8 cellular contexts compared by ENCODE assay signal in the genomic region with DNA sequence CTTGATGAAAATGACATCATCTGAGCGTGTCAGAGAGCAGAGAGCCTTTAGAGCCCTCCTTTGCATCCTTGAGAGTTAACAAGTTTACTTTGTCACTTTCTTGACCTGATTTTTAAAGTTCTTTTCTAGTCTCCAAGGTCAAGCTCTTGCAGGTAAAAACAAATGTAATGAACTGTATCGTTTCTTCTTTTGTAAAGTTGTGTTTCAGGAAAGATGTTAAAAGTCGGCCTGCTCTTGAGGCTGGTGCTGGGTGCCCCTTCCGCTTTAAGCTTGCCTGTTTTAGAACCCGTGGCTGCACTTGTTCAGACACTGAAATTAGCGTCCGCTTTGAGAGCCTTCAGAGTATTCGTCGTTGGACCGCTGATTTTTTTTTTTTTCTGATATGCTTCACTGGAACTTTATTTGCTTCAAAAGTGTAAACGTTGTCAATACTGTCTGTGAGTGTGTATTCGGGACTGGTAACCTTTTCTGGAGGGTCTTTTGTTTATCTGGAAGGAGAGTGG. TPM values are rescaled to one million over a fixed set of nuclear protein-coding genes. Genes with fewer than 3 reads are reported as not detected.
A peak's percentile ranks its signal among the peaks of the same experiment; 100 is the strongest.
DNase-seq lines count a peak whose midpoint lies in the region; ATAC-seq and TF ChIP-seq lines count a peak whose summit lies in the region.

No MANE protein-coding gene starts in this region.

- peaks cover 16% of the 10 kb centered on the region for H3K4me1 ChIP-seq in KMS-11 (ENCODE audit: low read depth, poor library complexity, severe bottlenecking)
- H3K4me1 ChIP-seq in ascending aorta, result peaks cover 0 to 11% of the 10 kb centered on the region in 2 donors

- no peak for TF ChIP-seq CTCF in KMS-11 (conservative IDR thresholded peaks at IDR 0.05; ENCODE audit: low read depth, low read length)
- no peak for TF ChIP-seq CTCF in ascending aorta (IDR thresholded peaks at IDR 0.05)

- H3K9ac ChIP-seq in KMS-11, result peak overlapping the region; percentile 87

- H3K27ac ChIP-seq in KMS-11 (peak overlapping the region; percentile 57), ascending aorta (peak overlapping the region; percentile 74)

- peaks cover 46% of the 10 kb centered on the region for H3K79me2 ChIP-seq in KMS-11 (ENCODE audit: insufficient read depth, low read depth)

- in situ Hi-C loops in G401 (cut with HindIII; ENCODE audit: low sequenced_read_pairs), result no loop called here

- no peaks in the 10 kb centered on the region for H3K9me3 Mint-ChIP-seq in immature natural killer cell
- no peaks in the 10 kb centered on the region for H3K9me3 Mint-ChIP-seq in stimulated activated memory B cell treated with anti-CD40 and anti-IgM and Interleukin-4, amounts not matched to agents 10 μg/mL and 1 μg/mL and 100 μg/mL, for 72 hours

- no peaks in the 10 kb centered on the region for H3K9me3 ChIP-seq in ascending aorta

- H3K36me3 Mint-ChIP-seq in immature natural killer cell, result no peaks in the 10 kb centered on the region
- H3K36me3 Mint-ChIP-seq in stimulated activated memory B cell treated with anti-CD40 and anti-IgM and Interleukin-4, amounts not matched to agents 10 μg/mL and 1 μg/mL and 100 μg/mL, for 72 hours, result peaks cover 13% of the 10 kb centered on the region

- peak overlapping the region; percentile 90 to 94 (median 92) for H3K4me3 Mint-ChIP-seq in immature natural killer cell
- peak overlapping the region; percentile 96 for H3K4me3 Mint-ChIP-seq in stimulated activated memory B cell treated with anti-CD40 and anti-IgM and Interleukin-4, amounts not matched to agents 10 μg/mL and 1 μg/mL and 100 μg/mL, for 72 hours

- intact Hi-C loops in ascending aorta (cut with DNase I), result loop anchor here (2.0 to 10.0 kb wide), 5 partner anchors 38 to 1562 kb away; no protein-coding TSS in a partner anchor

- peak overlapping the region; percentile 50; the same call in 1 of the 2 replicates for H2AFZ ChIP-seq in KMS-11 (ENCODE audit: low read depth)

- peaks cover 9 to 16% (median 11%) of the 10 kb centered on the region in 3 donors for H3K27me3 Mint-ChIP-seq in immature natural killer cell (ENCODE audit: low read depth in 3 of 3)
- no peaks in the 10 kb centered on the region for H3K27me3 Mint-ChIP-seq in stimulated activated memory B cell treated with anti-CD40 and anti-IgM and Interleukin-4, amounts not matched to agents 10 μg/mL and 1 μg/mL and 100 μg/mL, for 72 hours

- H3K27ac Mint-ChIP-seq in immature natural killer cell, result peak overlapping the region; percentile 72 to 92 (median 91)
- H3K27ac Mint-ChIP-seq in stimulated activated memory B cell treated with anti-CD40 and anti-IgM and Interleukin-4, amounts not matched to agents 10 μg/mL and 1 μg/mL and 100 μg/mL, for 72 hours, result peak overlapping the region; percentile 96

- H3K27me3 ChIP-seq in KMS-11 (ENCODE audit: insufficient read depth, low read depth) (no peaks in the 10 kb centered on the region), ascending aorta (no peaks in the 10 kb centered on the region)

- no peaks in the 10 kb centered on the region for H4K20me1 ChIP-seq in KMS-11 (ENCODE audit: insufficient read depth)

- peak overlapping the region; percentile 92 for H3K4me2 ChIP-seq in KMS-11

- no peak for ATAC-seq in stimulated activated memory B cell treated with anti-CD40 and anti-IgM and Interleukin-4, amounts not matched to agents 10 μg/mL and 1 μg/mL and 100 μg/mL, for 72 hours
- no peak for ATAC-seq in GM18517 (IDR thresholded peaks at IDR 0.05; ENCODE audit: unreplicated experiment)

- DNase-seq in G401 (ENCODE audit: low spot score) (peak; percentile 58), ascending aorta (ENCODE audit: low spot score in 2 of 2) (no peak), immature natural killer cell (peak in 2 of 3 donors; percentile 10 to 17), COR-L47 (lab: John Stamatoyannopoulos, UW) (no peak), NCI-H510A (lab: John Stamatoyannopoulos, UW) (no peak)

- H3K4me1 Mint-ChIP-seq in immature natural killer cell, result peaks cover 32 to 34% of the 10 kb centered on the region in 2 donors
- peaks cover 70% of the 10 kb centered on the region for H3K4me1 Mint-ChIP-seq in stimulated activated memory B cell treated with anti-CD40 and anti-IgM and Interleukin-4, amounts not matched to agents 10 μg/mL and 1 μg/mL and 100 μg/mL, for 72 hours

- H3K36me3 ChIP-seq in KMS-11 (ENCODE audit: insufficient read depth) (no peaks in the 10 kb centered on the region), ascending aorta (no peaks in the 10 kb centered on the region)

- H3K4me3 ChIP-seq in KMS-11 (IDR thresholded peaks at IDR 0.05; ENCODE audit: insufficient read depth, low read depth, low read length), result peak overlapping the region; percentile 59
- peak overlapping the region; percentile 64 to 82 for H3K4me3 ChIP-seq in ascending aorta

RNA-seq across cellular contexts. Expression of a gene that starts 52.6 kb away (rescaled TPM):
- total RNA-seq in G401 (2014; rRNA removed; shearing (Covaris generic)), result 6.6 and 25.4 TPM in 2 replicates
- total RNA-seq in ascending aorta, result 4.2 TPM
- 10 to 100 TPM in 1 of 3 donors, 1 to 10 TPM in 2; 9.9 to 10.6 (median 9.9) TPM for polyA plus RNA-seq in immature natural killer cell

Comparison
In these comparisons a context has a peak if more than half of its experiments do, and no peak if none do; other contexts are left out.
1. DNase-seq: peak in G401 (single experiment) and immature natural killer cell (2 of 3); none in ascending aorta (0 of 2), COR-L47 (single experiment) and NCI-H510A (single experiment).